Comparison of ENCODE assay signal across 8 cellular contexts in the genomic region with DNA sequence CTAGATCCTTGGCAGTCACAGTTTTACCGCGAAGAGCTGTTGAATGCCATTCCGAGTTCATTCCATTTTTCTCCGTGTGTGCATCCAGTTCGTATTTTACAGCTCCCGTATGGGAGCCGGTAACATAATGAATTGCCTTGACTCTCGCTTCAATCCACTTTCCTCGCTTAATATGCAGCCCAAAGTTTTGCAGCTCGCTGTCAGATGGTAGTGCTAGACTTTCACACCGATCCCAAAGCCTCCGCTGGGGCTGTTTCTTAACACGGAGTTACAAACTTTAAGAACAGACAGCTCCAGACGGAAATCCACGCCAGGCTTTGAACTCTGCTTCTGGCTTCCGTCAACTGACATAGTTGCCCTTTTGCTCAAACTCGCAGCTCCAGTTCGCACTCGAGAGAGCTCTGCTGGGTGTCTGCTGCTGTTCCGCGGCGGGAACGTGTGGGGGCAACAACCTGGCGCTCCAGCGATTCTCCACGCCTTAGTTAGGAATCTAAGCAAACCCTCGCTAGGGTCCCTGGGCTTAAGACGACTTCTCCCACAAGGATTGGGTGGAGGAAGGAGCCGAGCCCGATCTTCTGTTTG. TPM values are rescaled to one million over a fixed set of nuclear protein-coding genes. Genes with fewer than 3 reads are reported as not detected.
DNase-seq lines count a peak whose midpoint lies in the region; ATAC-seq and TF ChIP-seq lines count a peak whose summit lies in the region.

No MANE protein-coding gene starts in this region.

- peak; percentile 23; the same call in 1 of the 2 replicates for TF ChIP-seq CTCF in GM12875 (IDR thresholded peaks at IDR 0.05; ENCODE audit: borderline replicate concordance, insufficient read depth, low read depth, low read length)
- TF ChIP-seq CTCF in OCI-LY7 (conservative IDR thresholded peaks at IDR 0.05; ENCODE audit: low read length): peak; percentile 62

- peaks cover 21% of the 10 kb centered on the region for H3K79me2 ChIP-seq in OCI-LY7 (ENCODE audit: insufficient read depth, low read depth, low read length)

- H3K4me2 ChIP-seq in OCI-LY7 (ENCODE audit: low read length): peak overlapping the region; percentile 94

- H2AFZ ChIP-seq in OCI-LY7 (ENCODE audit: low read length): peak overlapping the region; percentile 76

- CTCF ChIA-PET in OCI-LY7 (lab: Charles Lee; ENCODE audit: unreplicated experiment): interaction anchor here (0.6 to 2.9 kb wide), 3 partner anchors 15 to 128 kb away, joined by 3 to 13 read pairs (median 7); no protein-coding TSS in a partner anchor

- H3K36me3 ChIP-seq in OCI-LY7 (ENCODE audit: insufficient read depth, low read length): peaks cover 3% of the 10 kb centered on the region; the same call in 1 of the 2 replicates

- DNase-seq in HuH-7 (ENCODE audit: low spot score) (peak; percentile 61), OCI-LY7 (ENCODE audit: low spot score) (peak; percentile 94), activated T-cell treated with anti-CD3 and anti-CD28 coated beads for 24 hours (ENCODE audit: low read depth) (peak; percentile 69), epidermal melanocyte (ENCODE audit: insufficient read length, low spot score) (peak; percentile 91), midbrain (lab: John Stamatoyannopoulos, UW) (peak; percentile 84)
- peak; percentile 35 for DNase-seq in stimulated activated CD8-positive, alpha-beta memory T cell treated with anti-CD3 and anti-CD28 coated beads, Interleukin-15, amount 100 ng/mL, for 24 hours (ENCODE audit: low read depth)

- H3K4me1 ChIP-seq in OCI-LY7 (ENCODE audit: insufficient read depth, low read length, poor library complexity, severe bottlenecking): peaks cover 34% of the 10 kb centered on the region

- no peaks in the 10 kb centered on the region for H3K9me2 ChIP-seq in OCI-LY7 (ENCODE audit: insufficient read depth, low read length)

- intact Hi-C loops in OCI-LY7 (cut with micrococcal nuclease; ENCODE audit: unreplicated experiment): loop anchor here (1.0 to 2.0 kb wide), 3 partner anchors 52 to 172 kb away; a partner anchor contains a TSS

- H3K27ac ChIP-seq in OCI-LY7 (ENCODE audit: low read depth, low read length, poor library complexity, severe bottlenecking): peak overlapping the region; percentile 95

- H3K9me3 ChIP-seq in OCI-LY7 (ENCODE audit: low read length): no peaks in the 10 kb centered on the region

- POLR2A ChIA-PET in OCI-LY7 (lab: Charles Lee): interaction anchor here (0.6 to 4.2 kb wide), 18 partner anchors 10 to 401 kb away, joined by 3 to 36 read pairs (median 6); a partner anchor contains a TSS

- BruUV-seq in OCI-LY7 (replicated peaks; lab: Mats Ljungman, UMichigan): no TSS peak

- H3K4me3 ChIP-seq in GM12875 (ENCODE audit: low read depth, low read length) (peak overlapping the region; percentile 68), OCI-LY7 (ENCODE audit: low read depth, low read length, poor library complexity, severe bottlenecking) (peak overlapping the region; percentile 87)

- no peaks in the 10 kb centered on the region for H4K20me1 ChIP-seq in OCI-LY7 (ENCODE audit: insufficient read depth, low read length)

- ATAC-seq in HG03521 (IDR thresholded peaks at IDR 0.05; ENCODE audit: unreplicated experiment): no peak

RNA-seq across cellular contexts. Expression of a gene that starts 3.5 kb away (rescaled TPM):
- 51.8 and 55.2 TPM in 2 replicates for total RNA-seq in OCI-LY7 (2014; rRNA removed; shearing (Covaris generic))
- 123 and 128 TPM in 2 replicates for total RNA-seq in OCI-LY7 (2022)

Comparison
In these comparisons a context has a peak if more than half of its experiments do, and no peak if none do; other contexts are left out.
1. DNase-seq: peak in every context shown above with its lines; median percentile 94 in OCI-LY7; 91 in epidermal melanocyte; 84 in midbrain; 69 in activated T-cell treated with anti-CD3 and anti-CD28 coated beads for 24 hours; 61 in HuH-7; 35 in stimulated activated CD8-positive, alpha-beta memory T cell treated with anti-CD3 and anti-CD28 coated beads, Interleukin-15, amount 100 ng/mL, for 24 hours.